Comparison of ENCODE assay signal across 11 cellular contexts in the genomic region with DNA sequence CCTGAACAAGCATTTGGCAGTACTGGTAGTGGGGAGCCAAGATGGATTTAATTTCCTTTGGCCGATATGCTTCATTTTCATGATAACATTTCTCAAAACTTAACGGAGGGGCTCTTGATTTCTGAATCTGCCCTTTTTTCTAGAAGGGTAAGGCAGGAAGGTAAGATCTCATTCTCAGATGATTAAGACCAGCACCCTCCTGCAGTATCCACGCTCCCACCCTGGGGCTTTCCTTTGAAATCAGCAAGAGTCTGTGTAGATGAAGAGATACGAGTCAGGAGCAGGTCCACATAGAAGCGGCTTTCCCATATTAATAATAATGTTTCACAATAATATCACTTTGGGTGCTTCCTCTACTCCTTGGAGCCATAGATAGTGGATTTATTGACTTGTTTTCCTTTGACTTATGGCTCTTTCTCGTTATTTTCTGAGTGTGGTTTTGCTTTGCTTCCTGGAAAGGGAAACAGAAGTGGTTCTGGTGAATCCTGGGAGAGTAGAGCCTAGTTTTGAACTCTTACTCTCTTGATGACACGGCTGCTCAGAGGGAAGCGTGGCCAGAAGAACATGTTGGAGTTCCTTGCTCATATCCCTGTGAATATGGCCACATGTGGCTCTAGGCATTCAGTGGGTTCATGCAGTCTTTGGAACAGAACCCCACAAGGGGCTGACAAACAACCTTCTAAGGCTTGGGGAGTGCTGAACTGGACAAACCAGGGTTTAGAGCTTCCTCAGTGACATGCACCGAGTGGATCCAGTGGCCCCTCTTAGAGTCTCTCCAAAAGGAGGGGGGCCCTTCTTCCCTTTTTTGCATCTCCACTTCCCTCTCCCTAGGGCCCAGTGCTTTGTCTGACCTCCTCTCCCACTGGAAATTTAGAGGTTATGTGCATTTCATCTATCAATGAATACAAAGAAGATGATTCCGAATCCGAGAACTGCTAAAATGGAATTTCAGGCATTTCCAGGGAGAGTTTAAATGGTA.
DNase-seq lines count a peak whose midpoint lies in the region; ATAC-seq, FAIRE-seq and TF ChIP-seq lines count a peak whose summit lies in the region.
"Had no signal": no experiment of that assay in that cellular context is flagged by ENCODE, and none has a peak within 500 bp of the region (broad histone marks: within the 10 kb centered on the region; RNA-seq: fewer than 3 reads in every experiment).

No MANE protein-coding gene starts in this region.

- H2AFZ ChIP-seq in endothelial cell of umbilical vein (ENCODE audit: low read depth, low read length): no peak overlapping the region

- CTCF ChIA-PET in endothelial cell of umbilical vein (lab: Charles Lee): no interaction called here

- ATAC-seq in left ventricle myocardium superior: no peak
- ATAC-seq in T-helper 17 cell: no peak
- no peak for ATAC-seq in HG02973 (IDR thresholded peaks at IDR 0.05; ENCODE audit: unreplicated experiment)

- H4K20me1 ChIP-seq in endothelial cell of umbilical vein (replicated peaks; ENCODE audit: control insufficient read depth, extremely low read depth, insufficient read depth, low read length): no peaks in the 10 kb centered on the region

- no peaks in the 10 kb centered on the region for H3K36me3 Mint-ChIP-seq in T-helper 17 cell (ENCODE audit: low read depth)
- H3K36me3 Mint-ChIP-seq: mesothelial cell of epicardium had no signal

- peak overlapping the region; percentile 95 for H3K4me3 Mint-ChIP-seq in T-helper 17 cell
- H3K4me3 Mint-ChIP-seq: mesothelial cell of epicardium had no signal

- no peaks in the 10 kb centered on the region for H3K79me2 ChIP-seq in endothelial cell of umbilical vein (ENCODE audit: control insufficient read depth, insufficient read depth, low read length)

- H3K4me1 ChIP-seq in right atrium auricular region (peaks cover 0 to 24% of the 10 kb centered on the region in 2 donors), endothelial cell of umbilical vein (ENCODE audit: control insufficient read depth, extremely low read depth, insufficient read depth, low read length) (peaks cover 14% of the 10 kb centered on the region)

- H3K4me3 ChIP-seq in right atrium auricular region: no peak overlapping the region
- no peak overlapping the region for H3K4me3 ChIP-seq in endothelial cell of umbilical vein (replicated peaks in 1 of 3; ENCODE audit: insufficient read depth in 1 of 3, low read depth in 1 of 3, low read length in 3 of 3)

- H3K9me3 ChIP-seq in right atrium auricular region (peaks cover 0 to 12% of the 10 kb centered on the region in 2 donors), T-helper 17 cell (ENCODE audit: control insufficient read depth, low read length, poor library complexity, severe bottlenecking) (no peaks in the 10 kb centered on the region), endothelial cell of umbilical vein (replicated peaks; ENCODE audit: control insufficient read depth, insufficient read depth, low read length) (no peaks in the 10 kb centered on the region)

- FAIRE-seq in endothelial cell of umbilical vein (lab: Jason Lieb, UNC): peak; percentile 4
- FAIRE-seq: islet of Langerhans had no signal

- peaks cover 3% of the 10 kb centered on the region for H3K27me3 Mint-ChIP-seq in T-helper 17 cell

- peak overlapping the region; percentile 96 for H3K27ac Mint-ChIP-seq in T-helper 17 cell
- H3K27ac Mint-ChIP-seq: mesothelial cell of epicardium had no signal

- H3K9me1 ChIP-seq in endothelial cell of umbilical vein (replicated peaks; ENCODE audit: control insufficient read depth, extremely low read depth, insufficient read depth, low read length): no peaks in the 10 kb centered on the region

- no peak for TF ChIP-seq CTCF in right atrium auricular region (IDR thresholded peaks at IDR 0.05)
- no peak for TF ChIP-seq CTCF in endothelial cell of umbilical vein (IDR thresholded peaks at IDR 0.05; ENCODE audit: extremely low read depth in 1 of 2, insufficient read depth in 1 of 2, low read depth in 1 of 2, low read length in 2 of 2)

- dilution Hi-C loops in endothelial cell of umbilical vein (cut with MboI; ENCODE audit: extremely low pct_ligation_motif_present, low sequenced_read_pairs): no loop called here

- H3K4me1 Mint-ChIP-seq in T-helper 17 cell: peaks cover 4% of the 10 kb centered on the region

- DNase-seq in right atrium auricular region (ENCODE audit: low spot score) (no peak), left ventricle myocardium superior (no peak), T-helper 17 cell (no peak), endothelial cell of umbilical vein (ENCODE audit: low read depth, low spot score) (no peak), NCI-H2196 treated with DMSO at 0.1 percent for 48 hours (lab: John Stamatoyannopoulos, UW; ENCODE audit: unreplicated experiment) (no peak), KG1 (lab: John Stamatoyannopoulos, UW) (no peak), Ammon's horn (ENCODE audit: low spot score) (no peak)
- DNase-seq: activated CD4-positive, alpha-beta T cell treated with anti-CD3 and anti-CD28 coated beads, Interleukin-2, amount 50 U/mL, for 4 hours had no signal

- H3K27ac ChIP-seq in right atrium auricular region (peak overlapping the region; percentile 94 to 99), endothelial cell of umbilical vein (ENCODE audit: insufficient read depth, low read depth, low read length) (no peak overlapping the region)

- POLR2A ChIA-PET in endothelial cell of umbilical vein (lab: Charles Lee): no interaction called here

- H3K36me3 ChIP-seq in right atrium auricular region (no peaks in the 10 kb centered on the region), endothelial cell of umbilical vein (ENCODE audit: control insufficient read depth in 2 of 2, extremely low read depth in 1 of 2, insufficient read depth in 2 of 2, low read length in 2 of 2) (no peaks in the 10 kb centered on the region)

- H3K9ac ChIP-seq in endothelial cell of umbilical vein (replicated peaks; ENCODE audit: extremely low read depth, insufficient read depth, low read length): no peak overlapping the region

- TF ChIP-seq POLR2A in endothelial cell of umbilical vein (IDR thresholded peaks at IDR 0.05; ENCODE audit: low read depth, low read length): peak; percentile 23

- no TSS peak for BruUV-seq in endothelial cell of umbilical vein (replicated peaks; lab: Mats Ljungman, UMichigan)

- H3K4me2 ChIP-seq in endothelial cell of umbilical vein (ENCODE audit: insufficient read depth, low read length): no peak overlapping the region

- intact Hi-C loops in left ventricle myocardium superior (cut with micrococcal nuclease): no loop called here
- intact Hi-C loops in endothelial cell of umbilical vein (cut with micrococcal nuclease): loop anchor here (5.0 kb wide), 1 partner anchor 190 kb away; no protein-coding TSS in a partner anchor

- no peaks in the 10 kb centered on the region for H3K27me3 ChIP-seq in right atrium auricular region
- peaks cover 0 to 5% of the 10 kb centered on the region in 2 experiments for H3K27me3 ChIP-seq in endothelial cell of umbilical vein (ENCODE audit: control insufficient read depth in 2 of 2, insufficient read depth in 2 of 2, low read length in 2 of 2)

TF ChIP-seq in endothelial cell of umbilical vein, 7 proteins besides CTCF, POLR2A, EP300 and RAD21:
- TF ChIP-seq JUN (IDR thresholded peaks at IDR 0.05; ENCODE audit: borderline replicate concordance, insufficient read depth, insufficient read length, low read depth): no peak
- TF ChIP-seq EZH2 (IDR thresholded peaks at IDR 0.05; ENCODE audit: borderline replicate concordance, low read depth, low read length, severe bottlenecking): no peak
- no peak for TF ChIP-seq GATA2 (IDR thresholded peaks at IDR 0.05; ENCODE audit: insufficient read depth, insufficient read length, low read depth, low read length)
- no peak for TF ChIP-seq MYC (IDR thresholded peaks at IDR 0.05; ENCODE audit: low read depth, low read length)
- TF ChIP-seq, protein P1, sequence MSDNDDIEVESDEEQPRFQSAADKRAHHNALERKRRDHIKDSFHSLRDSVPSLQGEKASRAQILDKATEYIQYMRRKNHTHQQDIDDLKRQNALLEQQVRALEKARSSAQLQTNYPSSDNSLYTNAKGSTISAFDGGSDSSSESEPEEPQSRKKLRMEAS (IDR thresholded peaks at IDR 0.05; ENCODE audit: insufficient read depth, insufficient read length): no peak
